1 cellular context compared by ENCODE assay signal in the genomic region with DNA sequence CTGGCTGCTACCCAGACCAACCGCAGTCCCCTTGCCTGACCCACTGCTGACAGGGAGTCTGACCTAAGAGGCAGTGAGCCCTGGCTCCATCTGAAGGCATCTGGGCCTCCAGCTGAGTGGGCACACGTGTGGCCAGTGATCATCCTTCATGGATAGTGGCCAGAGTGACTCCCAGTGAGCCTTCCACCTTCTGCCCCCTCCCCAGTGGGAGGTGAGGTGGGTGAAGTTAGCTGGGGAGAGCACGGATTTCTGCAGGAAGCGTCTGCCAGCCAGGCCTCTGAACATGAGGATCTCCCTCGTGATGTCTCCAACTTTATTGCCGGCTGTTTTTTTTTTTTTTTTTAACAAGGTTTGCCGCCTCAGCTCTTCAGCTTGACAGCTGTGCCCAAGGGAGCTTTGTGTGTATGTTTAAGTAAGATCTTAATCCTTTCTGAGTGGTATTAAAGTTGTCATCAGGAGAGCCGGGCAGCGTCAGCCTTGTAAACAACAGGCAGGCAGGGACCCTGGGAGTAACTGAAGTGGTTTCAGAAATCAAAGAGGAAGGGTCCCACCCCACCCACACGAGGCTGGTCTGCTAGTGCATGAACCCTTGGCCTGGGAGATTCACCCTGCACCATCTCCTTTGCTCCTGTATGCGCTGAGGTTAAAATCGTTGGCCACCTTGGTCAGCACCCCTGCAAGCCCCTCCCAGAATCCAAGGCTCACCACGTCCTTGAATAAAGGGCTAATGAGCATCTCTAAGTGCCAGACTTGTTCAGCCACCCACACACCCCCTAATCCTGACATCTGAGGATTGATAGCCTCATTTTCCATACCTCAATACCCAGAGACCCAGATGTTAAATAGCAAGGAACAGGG.
A peak's percentile ranks its signal among the peaks of the same experiment; 100 is the strongest.
TF ChIP-seq lines count a peak whose summit lies in the region.

No MANE protein-coding gene starts in this region.

TF ChIP-seq in HEK293, 187 proteins besides CTCF, POLR2A, EP300 and RAD21 (continued from another document and continues in another):
- TF ChIP-seq, protein P1, sequence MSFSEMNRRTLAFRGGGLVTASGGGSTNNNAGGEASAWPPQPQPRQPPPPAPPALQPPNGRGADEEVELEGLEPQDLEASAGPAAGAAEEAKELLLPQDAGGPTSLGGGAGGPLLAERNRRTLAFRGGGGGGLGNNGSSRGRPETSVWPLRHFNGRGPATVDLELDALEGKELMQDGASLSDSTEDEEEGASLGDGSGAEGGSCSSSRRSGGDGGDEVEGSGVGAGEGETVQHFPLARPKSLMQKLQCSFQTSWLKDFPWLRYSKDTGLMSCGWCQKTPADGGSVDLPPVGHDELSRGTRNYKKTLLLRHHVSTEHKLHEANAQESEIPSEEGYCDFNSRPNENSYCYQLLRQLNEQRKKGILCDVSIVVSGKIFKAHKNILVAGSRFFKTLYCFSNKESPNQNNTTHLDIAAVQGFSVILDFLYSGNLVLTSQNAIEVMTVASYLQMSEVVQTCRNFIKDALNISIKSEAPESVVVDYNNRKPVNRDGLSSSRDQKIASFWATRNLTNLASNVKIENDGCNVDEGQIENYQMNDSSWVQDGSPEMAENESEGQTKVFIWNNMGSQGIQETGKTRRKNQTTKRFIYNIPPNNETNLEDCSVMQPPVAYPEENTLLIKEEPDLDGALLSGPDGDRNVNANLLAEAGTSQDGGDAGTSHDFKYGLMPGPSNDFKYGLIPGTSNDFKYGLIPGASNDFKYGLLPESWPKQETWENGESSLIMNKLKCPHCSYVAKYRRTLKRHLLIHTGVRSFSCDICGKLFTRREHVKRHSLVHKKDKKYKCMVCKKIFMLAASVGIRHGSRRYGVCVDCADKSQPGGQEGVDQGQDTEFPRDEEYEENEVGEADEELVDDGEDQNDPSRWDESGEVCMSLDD (tag by site-specific recombination; IDR thresholded peaks at IDR 0.05): no peak
- TF ChIP-seq, protein P2, sequence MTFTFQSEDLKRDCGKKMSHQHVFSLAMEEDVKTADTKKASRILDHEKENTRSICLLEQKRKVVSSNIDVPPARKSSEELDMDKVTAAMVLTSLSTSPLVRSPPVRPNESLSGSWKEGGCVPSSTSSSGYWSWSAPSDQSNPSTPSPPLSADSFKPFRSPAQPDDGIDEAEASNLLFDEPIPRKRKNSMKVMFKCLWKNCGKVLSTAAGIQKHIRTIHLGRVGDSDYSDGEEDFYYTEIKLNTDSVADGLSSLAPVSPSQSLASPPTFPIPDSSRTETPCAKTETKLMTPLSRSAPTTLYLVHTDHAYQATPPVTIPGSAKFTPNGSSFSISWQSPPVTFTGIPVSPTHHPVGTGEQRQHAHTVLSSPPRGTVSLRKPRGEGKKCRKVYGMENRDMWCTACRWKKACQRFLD (tag by site-specific recombination; IDR thresholded peaks at IDR 0.05): no peak
- TF ChIP-seq, protein P3, sequence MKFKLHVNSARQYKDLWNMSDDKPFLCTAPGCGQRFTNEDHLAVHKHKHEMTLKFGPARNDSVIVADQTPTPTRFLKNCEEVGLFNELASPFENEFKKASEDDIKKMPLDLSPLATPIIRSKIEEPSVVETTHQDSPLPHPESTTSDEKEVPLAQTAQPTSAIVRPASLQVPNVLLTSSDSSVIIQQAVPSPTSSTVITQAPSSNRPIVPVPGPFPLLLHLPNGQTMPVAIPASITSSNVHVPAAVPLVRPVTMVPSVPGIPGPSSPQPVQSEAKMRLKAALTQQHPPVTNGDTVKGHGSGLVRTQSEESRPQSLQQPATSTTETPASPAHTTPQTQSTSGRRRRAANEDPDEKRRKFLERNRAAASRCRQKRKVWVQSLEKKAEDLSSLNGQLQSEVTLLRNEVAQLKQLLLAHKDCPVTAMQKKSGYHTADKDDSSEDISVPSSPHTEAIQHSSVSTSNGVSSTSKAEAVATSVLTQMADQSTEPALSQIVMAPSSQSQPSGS (tag by site-specific recombination; IDR thresholded peaks at IDR 0.05; ENCODE audit: low read depth): peak; percentile 73; the same call in 1 of the 2 replicates
- TF ChIP-seq ZNF660 (tag by site-specific recombination; IDR thresholded peaks at IDR 0.05) (no peak), ZNF248 (tag by site-specific recombination; IDR thresholded peaks at IDR 0.05) (no peak), ZNF174 (tag by site-specific recombination; IDR thresholded peaks at IDR 0.05) (no peak), OSR2 (tag by site-specific recombination; IDR thresholded peaks at IDR 0.05) (peak; percentile 98), BCL11A (tag by site-specific recombination; IDR thresholded peaks at IDR 0.05; ENCODE audit: low read depth) (peak; percentile 89), ZNF24 (tag by site-specific recombination; IDR thresholded peaks at IDR 0.05) (peak; percentile 92), YY1 (tag by site-specific recombination; IDR thresholded peaks at IDR 0.05) (0 out of 2 replicates have a peak, but pooled peaks have one; percentile 9), ZNF341 (tag by site-specific recombination; IDR thresholded peaks at IDR 0.05; ENCODE audit: low read depth) (peak; percentile 11), ZNF544 (tag by site-specific recombination; IDR thresholded peaks at IDR 0.05) (no peak), ZNF560 (tag by site-specific recombination; IDR thresholded peaks at IDR 0.05; ENCODE audit: borderline replicate concordance) (no peak), SP7 (tag by site-specific recombination; IDR thresholded peaks at IDR 0.05) (peak; percentile 89), ZBTB1 (tag by site-specific recombination; IDR thresholded peaks at IDR 0.05) (peak; percentile 82; the same call in 1 of the 2 replicates), ZNF623 (tag by site-specific recombination; IDR thresholded peaks at IDR 0.05) (peak; percentile 38; the same call in 1 of the 2 replicates), ZNF501 (tag by site-specific recombination; IDR thresholded peaks at IDR 0.05) (no peak), ZFP69B (tag by site-specific recombination; IDR thresholded peaks at IDR 0.05) (0 out of 2 replicates have a peak, but pooled peaks have one; percentile 35), PRDM1 (tag by site-specific recombination; IDR thresholded peaks at IDR 0.05) (no peak), ZNF670 (tag by site-specific recombination; IDR thresholded peaks at IDR 0.05; ENCODE audit: low read depth) (no peak), ZNF157 (tag by site-specific recombination; IDR thresholded peaks at IDR 0.05) (no peak), ZBTB20 (tag by site-specific recombination; IDR thresholded peaks at IDR 0.05) (no peak; the same call in 1 of the 2 replicates), ZNF837 (tag by site-specific recombination; IDR thresholded peaks at IDR 0.05) (no peak), KLF9 (tag by site-specific recombination; IDR thresholded peaks at IDR 0.05; ENCODE audit: low read depth) (peak; percentile 60; the same call in 1 of the 2 replicates), ZNF169 (tag by site-specific recombination; IDR thresholded peaks at IDR 0.05) (no peak), EGR2 (tag by site-specific recombination; IDR thresholded peaks at IDR 0.05; ENCODE audit: low read depth) (peak; percentile 67), ZNF768 (tag by site-specific recombination; IDR thresholded peaks at IDR 0.05) (no peak), WT1 (tag by site-specific recombination; IDR thresholded peaks at IDR 0.05) (peak; percentile 99), ZNF138 (tag by site-specific recombination; IDR thresholded peaks at IDR 0.05; ENCODE audit: borderline replicate concordance) (no peak), KLF10 (tag by site-specific recombination; IDR thresholded peaks at IDR 0.05) (peak; percentile 97), ZNF184 (tag by site-specific recombination; IDR thresholded peaks at IDR 0.05) (peak; percentile 88), ZNF133 (tag by site-specific recombination; IDR thresholded peaks at IDR 0.05) (no peak), ZNF629 (tag by site-specific recombination; IDR thresholded peaks at IDR 0.05) (peak; percentile 89), ZNF561 (tag by site-specific recombination; IDR thresholded peaks at IDR 0.05; ENCODE audit: borderline replicate concordance) (peak; percentile 96), ZNF664 (tag by site-specific recombination; IDR thresholded peaks at IDR 0.05) (0 out of 2 replicates have a peak, but pooled peaks have one; percentile 30), ZSCAN23 (tag by site-specific recombination; IDR thresholded peaks at IDR 0.05) (peak; percentile 93), ZNF600 (tag by site-specific recombination; IDR thresholded peaks at IDR 0.05) (0 out of 2 replicates have a peak, but pooled peaks have one; percentile 8), ZNF292 (tag by site-specific recombination; IDR thresholded peaks at IDR 0.05; ENCODE audit: borderline replicate concordance, low read depth) (no peak), KLF8 (tag by site-specific recombination; IDR thresholded peaks at IDR 0.05) (peak; percentile 87), ZNF324 (tag by site-specific recombination; IDR thresholded peaks at IDR 0.05) (peak; percentile 83), ZNF335 (tag by site-specific recombination; conservative IDR thresholded peaks at IDR 0.05) (0 out of 2 replicates have a peak, but pooled peaks have one; percentile 35)
- TF ChIP-seq, protein P4, sequence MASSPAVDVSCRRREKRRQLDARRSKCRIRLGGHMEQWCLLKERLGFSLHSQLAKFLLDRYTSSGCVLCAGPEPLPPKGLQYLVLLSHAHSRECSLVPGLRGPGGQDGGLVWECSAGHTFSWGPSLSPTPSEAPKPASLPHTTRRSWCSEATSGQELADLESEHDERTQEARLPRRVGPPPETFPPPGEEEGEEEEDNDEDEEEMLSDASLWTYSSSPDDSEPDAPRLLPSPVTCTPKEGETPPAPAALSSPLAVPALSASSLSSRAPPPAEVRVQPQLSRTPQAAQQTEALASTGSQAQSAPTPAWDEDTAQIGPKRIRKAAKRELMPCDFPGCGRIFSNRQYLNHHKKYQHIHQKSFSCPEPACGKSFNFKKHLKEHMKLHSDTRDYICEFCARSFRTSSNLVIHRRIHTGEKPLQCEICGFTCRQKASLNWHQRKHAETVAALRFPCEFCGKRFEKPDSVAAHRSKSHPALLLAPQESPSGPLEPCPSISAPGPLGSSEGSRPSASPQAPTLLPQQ (tag by site-specific recombination; IDR thresholded peaks at IDR 0.05): peak; percentile 48; the same call in 1 of the 2 replicates
- TF ChIP-seq, protein P5, sequence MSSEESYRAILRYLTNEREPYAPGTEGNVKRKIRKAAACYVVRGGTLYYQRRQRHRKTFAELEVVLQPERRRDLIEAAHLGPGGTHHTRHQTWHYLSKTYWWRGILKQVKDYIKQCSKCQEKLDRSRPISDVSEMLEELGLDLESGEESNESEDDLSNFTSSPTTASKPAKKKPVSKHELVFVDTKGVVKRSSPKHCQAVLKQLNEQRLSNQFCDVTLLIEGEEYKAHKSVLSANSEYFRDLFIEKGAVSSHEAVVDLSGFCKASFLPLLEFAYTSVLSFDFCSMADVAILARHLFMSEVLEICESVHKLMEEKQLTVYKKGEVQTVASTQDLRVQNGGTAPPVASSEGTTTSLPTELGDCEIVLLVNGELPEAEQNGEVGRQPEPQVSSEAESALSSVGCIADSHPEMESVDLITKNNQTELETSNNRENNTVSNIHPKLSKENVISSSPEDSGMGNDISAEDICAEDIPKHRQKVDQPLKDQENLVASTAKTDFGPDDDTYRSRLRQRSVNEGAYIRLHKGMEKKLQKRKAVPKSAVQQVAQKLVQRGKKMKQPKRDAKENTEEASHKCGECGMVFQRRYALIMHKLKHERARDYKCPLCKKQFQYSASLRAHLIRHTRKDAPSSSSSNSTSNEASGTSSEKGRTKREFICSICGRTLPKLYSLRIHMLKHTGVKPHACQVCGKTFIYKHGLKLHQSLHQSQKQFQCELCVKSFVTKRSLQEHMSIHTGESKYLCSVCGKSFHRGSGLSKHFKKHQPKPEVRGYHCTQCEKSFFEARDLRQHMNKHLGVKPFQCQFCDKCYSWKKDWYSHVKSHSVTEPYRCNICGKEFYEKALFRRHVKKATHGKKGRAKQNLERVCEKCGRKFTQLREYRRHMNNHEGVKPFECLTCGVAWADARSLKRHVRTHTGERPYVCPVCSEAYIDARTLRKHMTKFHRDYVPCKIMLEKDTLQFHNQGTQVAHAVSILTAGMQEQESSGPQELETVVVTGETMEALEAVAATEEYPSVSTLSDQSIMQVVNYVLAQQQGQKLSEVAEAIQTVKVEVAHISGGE (tag by site-specific recombination; conservative IDR thresholded peaks at IDR 0.05; ENCODE audit: low read depth): no peak
- TF ChIP-seq, protein P6, sequence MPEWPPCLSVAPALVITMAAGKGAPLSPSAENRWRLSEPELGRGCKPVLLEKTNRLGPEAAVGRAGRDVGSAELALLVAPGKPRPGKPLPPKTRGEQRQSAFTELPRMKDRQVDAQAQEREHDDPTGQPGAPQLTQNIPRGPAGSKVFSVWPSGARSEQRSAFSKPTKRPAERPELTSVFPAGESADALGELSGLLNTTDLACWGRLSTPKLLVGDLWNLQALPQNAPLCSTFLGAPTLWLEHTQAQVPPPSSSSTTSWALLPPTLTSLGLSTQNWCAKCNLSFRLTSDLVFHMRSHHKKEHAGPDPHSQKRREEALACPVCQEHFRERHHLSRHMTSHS (tag by site-specific recombination; IDR thresholded peaks at IDR 0.05): peak; percentile 94
- TF ChIP-seq, protein P7, sequence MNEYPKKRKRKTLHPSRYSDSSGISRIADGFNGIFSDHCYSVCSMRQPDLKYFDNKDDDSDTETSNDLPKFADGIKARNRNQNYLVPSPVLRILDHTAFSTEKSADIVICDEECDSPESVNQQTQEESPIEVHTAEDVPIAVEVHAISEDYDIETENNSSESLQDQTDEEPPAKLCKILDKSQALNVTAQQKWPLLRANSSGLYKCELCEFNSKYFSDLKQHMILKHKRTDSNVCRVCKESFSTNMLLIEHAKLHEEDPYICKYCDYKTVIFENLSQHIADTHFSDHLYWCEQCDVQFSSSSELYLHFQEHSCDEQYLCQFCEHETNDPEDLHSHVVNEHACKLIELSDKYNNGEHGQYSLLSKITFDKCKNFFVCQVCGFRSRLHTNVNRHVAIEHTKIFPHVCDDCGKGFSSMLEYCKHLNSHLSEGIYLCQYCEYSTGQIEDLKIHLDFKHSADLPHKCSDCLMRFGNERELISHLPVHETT (tag by site-specific recombination; IDR thresholded peaks at IDR 0.05): peak; percentile 90
- TF ChIP-seq, protein P8, sequence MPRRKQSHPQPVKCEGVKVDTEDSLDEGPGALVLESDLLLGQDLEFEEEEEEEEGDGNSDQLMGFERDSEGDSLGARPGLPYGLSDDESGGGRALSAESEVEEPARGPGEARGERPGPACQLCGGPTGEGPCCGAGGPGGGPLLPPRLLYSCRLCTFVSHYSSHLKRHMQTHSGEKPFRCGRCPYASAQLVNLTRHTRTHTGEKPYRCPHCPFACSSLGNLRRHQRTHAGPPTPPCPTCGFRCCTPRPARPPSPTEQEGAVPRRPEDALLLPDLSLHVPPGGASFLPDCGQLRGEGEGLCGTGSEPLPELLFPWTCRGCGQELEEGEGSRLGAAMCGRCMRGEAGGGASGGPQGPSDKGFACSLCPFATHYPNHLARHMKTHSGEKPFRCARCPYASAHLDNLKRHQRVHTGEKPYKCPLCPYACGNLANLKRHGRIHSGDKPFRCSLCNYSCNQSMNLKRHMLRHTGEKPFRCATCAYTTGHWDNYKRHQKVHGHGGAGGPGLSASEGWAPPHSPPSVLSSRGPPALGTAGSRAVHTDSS (tag by site-specific recombination; IDR thresholded peaks at IDR 0.05): peak; percentile 59; the same call in 1 of the 2 replicates
